2 cellular contexts compared by ENCODE assay signal in genomic region chr6:41693281-41693838, GRCh38.
TF ChIP-seq lines count a peak whose summit lies in the region.

No MANE protein-coding gene starts in this region.

TF ChIP-seq in HCT116, 20 proteins besides CTCF, POLR2A, EP300 and RAD21:
- TF ChIP-seq EZH2 (IDR thresholded peaks at IDR 0.05) = no peak
- no peak for TF ChIP-seq ZBTB33 (IDR thresholded peaks at IDR 0.05; ENCODE audit: extremely low read depth, insufficient replicate concordance, low read length)
- no peak for TF ChIP-seq SP1 (IDR thresholded peaks at IDR 0.05; ENCODE audit: low read depth)
- no peak for TF ChIP-seq FOSL1 (IDR thresholded peaks at IDR 0.05; ENCODE audit: low read depth)
- no peak for TF ChIP-seq ZFX (IDR thresholded peaks at IDR 0.05)
- no peak for TF ChIP-seq JUND (IDR thresholded peaks at IDR 0.05)
- TF ChIP-seq YY1 (IDR thresholded peaks at IDR 0.05; ENCODE audit: extremely low read depth, insufficient replicate concordance, low read depth, low read length) = no peak
- no peak for TF ChIP-seq ZNF274 (IDR thresholded peaks at IDR 0.05; ENCODE audit: low read depth, low read length)
- TF ChIP-seq ATF3 (IDR thresholded peaks at IDR 0.05) = no peak
- TF ChIP-seq SIN3A (IDR thresholded peaks at IDR 0.05; ENCODE audit: low read depth) = no peak
- TF ChIP-seq CBX3 (IDR thresholded peaks at IDR 0.05; ENCODE audit: low read depth) = no peak
- TF ChIP-seq MAX (IDR thresholded peaks at IDR 0.05) = no peak
- TF ChIP-seq POLR2AphosphoS5 (IDR thresholded peaks at IDR 0.05; ENCODE audit: low read depth, low read length) = no peak
- no peak for TF ChIP-seq REST (IDR thresholded peaks at IDR 0.05; ENCODE audit: low read depth)
- no peak for TF ChIP-seq TCF7L2 (IDR thresholded peaks at IDR 0.05; ENCODE audit: borderline replicate concordance, extremely low read depth, insufficient read depth, insufficient read length)
- TF ChIP-seq SRF (IDR thresholded peaks at IDR 0.05; ENCODE audit: low read depth) = no peak
- TF ChIP-seq ELF1 (IDR thresholded peaks at IDR 0.05; ENCODE audit: borderline replicate concordance, low read depth) = no peak
- TF ChIP-seq EZH2phosphoT487 (IDR thresholded peaks at IDR 0.05; ENCODE audit: borderline replicate concordance) = no peak
- no peak for TF ChIP-seq EGR1 (IDR thresholded peaks at IDR 0.05; ENCODE audit: low read depth)

TF ChIP-seq in WTC11, 78 proteins besides CTCF, POLR2A, EP300 and RAD21:
- TF ChIP-seq HMGA2 (CRISPR knock-in tag; IDR thresholded peaks at IDR 0.05) (0 out of 2 replicates have a peak, but pooled peaks have one; percentile 7), ERG (CRISPR knock-in tag; IDR thresholded peaks at IDR 0.05) (no peak)
TF ChIP-seq in WTC11: peak in this region for 1.
